14 cellular contexts compared by ENCODE assay signal in the genomic region with DNA sequence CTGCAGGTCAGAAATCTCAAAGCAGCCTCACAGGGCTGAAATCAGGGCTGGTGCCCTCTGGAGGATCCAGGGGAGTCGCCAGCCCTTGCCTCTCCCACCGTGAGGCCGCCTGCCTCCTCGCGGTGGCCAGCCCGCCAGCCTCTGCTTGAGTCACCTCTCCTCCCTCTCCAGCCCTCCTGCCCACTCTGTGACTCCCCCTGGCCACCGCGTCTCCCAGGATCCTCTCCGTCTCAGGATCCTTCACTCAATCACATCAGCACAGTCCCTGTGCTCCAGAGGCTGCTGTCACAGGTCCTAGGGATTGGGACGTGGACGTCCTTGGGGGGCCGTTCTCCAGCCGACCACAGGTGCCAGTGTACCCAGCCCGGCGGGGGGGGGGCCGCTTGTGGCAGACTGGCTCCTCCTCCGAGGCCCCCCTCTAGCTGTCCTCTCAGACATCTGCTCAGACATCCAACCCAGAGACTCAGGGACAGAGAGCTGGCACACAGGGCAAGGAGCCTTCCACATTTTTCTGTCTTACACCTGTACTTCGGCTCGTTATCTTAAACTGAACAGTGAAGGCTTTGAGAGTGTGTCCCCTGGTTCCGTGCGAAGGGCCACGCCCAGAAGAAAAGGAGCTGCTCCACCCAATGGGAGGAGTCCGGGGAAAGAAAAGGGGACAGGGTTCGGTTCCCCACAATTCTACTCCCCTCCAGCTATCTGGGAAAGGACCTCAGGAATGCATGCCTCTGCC. TPM values are rescaled to one million over a fixed set of nuclear protein-coding genes. Genes with fewer than 3 reads are reported as not detected.
A peak's percentile ranks its signal among the peaks of the same experiment; 100 is the strongest.
DNase-seq lines count a peak whose midpoint lies in the region; ATAC-seq and TF ChIP-seq lines count a peak whose summit lies in the region.
"Had no signal": no experiment of that assay in that cellular context is flagged by ENCODE, and none has a peak within 500 bp of the region (broad histone marks: within the 10 kb centered on the region; RNA-seq: fewer than 3 reads in every experiment).

No MANE protein-coding gene starts in this region.

- no peak overlapping the region for H4K8ac ChIP-seq in IMR-90 (ENCODE audit: low read depth in 2 of 2, low read length in 2 of 2)
- no peak overlapping the region for H4K8ac ChIP-seq in mesendoderm (ENCODE audit: low read depth, low read length)

- H3K4me3 Mint-ChIP-seq in Calu3 (ENCODE audit: low read depth, unreplicated experiment) = peak overlapping the region; percentile 27
- H3K4me3 Mint-ChIP-seq in activated naive CD4-positive, alpha-beta T cell treated with anti-CD3 and anti-CD28 coated beads, Interleukin-2, amount 10 ng/mL, durations not matched to agents 7 days and 5 days = no peak overlapping the region
- H3K4me3 Mint-ChIP-seq: activated T-cell treated with anti-CD3 and anti-CD28 coated beads, Interleukin-2, amount 50 U/mL, for 24 hours; natural killer cell treated with Interleukin-12 subunit alpha and Interleukin-12 subunit beta and Interleukin-15 and Interleukin-18, amount 100 ng/mL, for 72 hours had no signal

- H3K18ac ChIP-seq in IMR-90 (ENCODE audit: low read depth, low read length) (no peak overlapping the region), mesendoderm (ENCODE audit: low read length) (no peak overlapping the region)

- no peak overlapping the region for H3K4me2 ChIP-seq in IMR-90 (ENCODE audit: low read depth, low read length)
- H3K4me2 ChIP-seq in mesendoderm (ENCODE audit: low read length) = peak overlapping the region; percentile 18

- no peaks in the 10 kb centered on the region for H3K79me2 ChIP-seq in mesendoderm (ENCODE audit: control insufficient read depth, insufficient read depth, low read length)

- no peak for TF ChIP-seq POLR2A in IMR-90 (IDR thresholded peaks at IDR 0.05; ENCODE audit: low read depth, low read length)
- TF ChIP-seq POLR2A in body of pancreas (IDR thresholded peaks at IDR 0.05) = no peak

- H3K27ac ChIP-seq in IMR-90 (ENCODE audit: insufficient read depth, low read length) = no peak overlapping the region
- H3K27ac ChIP-seq in body of pancreas = no peak overlapping the region
- no peak overlapping the region for H3K27ac ChIP-seq in mesendoderm (ENCODE audit: low read depth, low read length)
- H3K27ac ChIP-seq: coronary artery had no signal

- H3K4ac ChIP-seq in IMR-90 (ENCODE audit: low read depth, low read length) (no peak overlapping the region), mesendoderm (ENCODE audit: low read depth, low read length) (no peak overlapping the region)

- H2BK5ac ChIP-seq in IMR-90 (ENCODE audit: low read depth, low read length, poor library complexity, severe bottlenecking) (no peak overlapping the region), mesendoderm (ENCODE audit: low read length) (no peak overlapping the region)

- in situ Hi-C loops in IMR-90 (cut with MboI; ENCODE audit: low sequenced_read_pairs) = no loop called here

- H3K79me1 ChIP-seq in IMR-90 (ENCODE audit: low read depth in 1 of 2, low read length in 2 of 2) (no peaks in the 10 kb centered on the region), mesendoderm (ENCODE audit: low read length) (no peaks in the 10 kb centered on the region)

- peaks cover 8% of the 10 kb centered on the region for H3K4me1 Mint-ChIP-seq in Calu3 (ENCODE audit: low read depth, unreplicated experiment)
- H3K4me1 Mint-ChIP-seq in activated naive CD4-positive, alpha-beta T cell treated with anti-CD3 and anti-CD28 coated beads, Interleukin-2, amount 10 ng/mL, durations not matched to agents 7 days and 5 days = peaks cover 7% of the 10 kb centered on the region

- BruUV-seq in Calu3 (replicated peaks; lab: Mats Ljungman, UMichigan) (no TSS peak), IMR-90 (replicated peaks; lab: Mats Ljungman, UMichigan) (no TSS peak)

- DNase-seq in Calu3 = peak; percentile 61
- peak; percentile 8 for DNase-seq in IMR-90
- peak in 2 of 4 donors; percentile 41 to 45 for DNase-seq in body of pancreas
- peak; percentile 86 for DNase-seq in mesendoderm
- no peak for DNase-seq in stimulated activated naive CD4-positive, alpha-beta T cell (lab: John Stamatoyannopoulos, UW)
- no peak for DNase-seq in NCI-H1105 (lab: John Stamatoyannopoulos, UW)
- no peak for DNase-seq in activated naive CD4-positive, alpha-beta T cell treated with anti-CD3 and anti-CD28 coated beads, Interleukin-2, amount 10 ng/mL, durations not matched to agents 7 days and 5 days
- DNase-seq: activated T-cell treated with anti-CD3 and anti-CD28 coated beads, Interleukin-2, amount 50 U/mL, for 24 hours; GOT3; NCI-H446; stimulated activated CD4-positive, alpha-beta T cell treated with anti-CD3 and anti-CD28 coated beads, Interleukin-4, amount 100 ng/mL, for 24 hours had no signal

- H4K91ac ChIP-seq in IMR-90 (ENCODE audit: insufficient read depth, low read depth, low read length) = no peak overlapping the region

- no peaks in the 10 kb centered on the region for H3K9me3 Mint-ChIP-seq in Calu3 (ENCODE audit: low read depth, unreplicated experiment)
- no peaks in the 10 kb centered on the region for H3K9me3 Mint-ChIP-seq in activated naive CD4-positive, alpha-beta T cell treated with anti-CD3 and anti-CD28 coated beads, Interleukin-2, amount 10 ng/mL, durations not matched to agents 7 days and 5 days
- H3K9me3 Mint-ChIP-seq: activated T-cell treated with anti-CD3 and anti-CD28 coated beads, Interleukin-2, amount 50 U/mL, for 24 hours; natural killer cell treated with Interleukin-12 subunit alpha and Interleukin-12 subunit beta and Interleukin-15 and Interleukin-18, amount 100 ng/mL, for 72 hours had no signal

- H3K27me3 ChIP-seq in IMR-90 (ENCODE audit: control insufficient read depth, insufficient read depth, low read length) (peaks cover 46% of the 10 kb centered on the region), body of pancreas (peaks cover 0 to 3% of the 10 kb centered on the region in 2 donors), mesendoderm (ENCODE audit: insufficient read depth, low read length, poor library complexity) (no peaks in the 10 kb centered on the region)

- H3K4me1 ChIP-seq in IMR-90 (ENCODE audit: control insufficient read depth, insufficient read depth, low read length) (no peaks in the 10 kb centered on the region), body of pancreas (no peaks in the 10 kb centered on the region), mesendoderm (ENCODE audit: control insufficient read depth, low read depth, low read length) (no peaks in the 10 kb centered on the region)

- H2AFZ ChIP-seq in IMR-90 (replicated peaks; ENCODE audit: low read length, poor library complexity) = no peak overlapping the region

- H3K56ac ChIP-seq in IMR-90 (ENCODE audit: extremely low read depth, insufficient read depth, low read length) (no peak overlapping the region), mesendoderm (ENCODE audit: low read length) (no peak overlapping the region)

- H3K23ac ChIP-seq in IMR-90 (ENCODE audit: low read depth, low read length) = no peak overlapping the region; the same call in 1 of the 2 replicates
- H3K23ac ChIP-seq in mesendoderm (ENCODE audit: low read length) = no peak overlapping the region

- peaks cover 6% of the 10 kb centered on the region for H3K36me3 Mint-ChIP-seq in Calu3 (ENCODE audit: insufficient read depth, unreplicated experiment)
- no peaks in the 10 kb centered on the region for H3K36me3 Mint-ChIP-seq in activated naive CD4-positive, alpha-beta T cell treated with anti-CD3 and anti-CD28 coated beads, Interleukin-2, amount 10 ng/mL, durations not matched to agents 7 days and 5 days
- H3K36me3 Mint-ChIP-seq: natural killer cell treated with Interleukin-12 subunit alpha and Interleukin-12 subunit beta and Interleukin-15 and Interleukin-18, amount 100 ng/mL, for 72 hours had no signal

- intact Hi-C loops in Calu3 (cut with micrococcal nuclease; ENCODE audit: unreplicated experiment) (no loop called here), IMR-90 (cut with micrococcal nuclease) (no loop called here), body of pancreas (cut with DNase I) (no loop called here)

- H2BK120ac ChIP-seq in IMR-90 (ENCODE audit: low read depth, low read length) (no peak overlapping the region), mesendoderm (ENCODE audit: low read depth, low read length) (no peak overlapping the region)

- TF ChIP-seq RAD21 in IMR-90 (IDR thresholded peaks at IDR 0.05; ENCODE audit: low read length) = no peak

- POLR2A ChIA-PET in IMR-90 (lab: Charles Lee; ENCODE audit: unreplicated experiment) = no interaction called here

- no peak overlapping the region for H2BK15ac ChIP-seq in IMR-90 (ENCODE audit: low read depth, low read length)
- H2BK15ac ChIP-seq in mesendoderm (replicated peaks; ENCODE audit: low read depth) = no peak overlapping the region

- H3K9me3 ChIP-seq in IMR-90 (ENCODE audit: control insufficient read depth, insufficient read depth, low read length) (no peaks in the 10 kb centered on the region; the same call in 1 of the 2 replicates), body of pancreas (no peaks in the 10 kb centered on the region)

- no peaks in the 10 kb centered on the region for H4K20me1 ChIP-seq in IMR-90 (ENCODE audit: insufficient read depth, low read length)

- CTCF ChIA-PET in Calu3 (lab: Charles Lee) (interaction anchor here (0.8 kb wide), 1 partner anchor 9 kb away, joined by 3 read pairs; no protein-coding TSS in a partner anchor), IMR-90 (lab: Yijun Ruan, JAX) (no interaction called here)
- CTCF ChIA-PET in activated naive CD4-positive, alpha-beta T cell treated with anti-CD3 and anti-CD28 coated beads, Interleukin-2, amount 10 ng/mL, durations not matched to agents 7 days and 5 days (lab: Charles Lee) = interaction anchor here (1.2 kb wide), 1 partner anchor 131 kb away, joined by 7 read pairs; no protein-coding TSS in a partner anchor

- H4K5ac ChIP-seq in IMR-90 (ENCODE audit: low read depth, low read length) = no peak overlapping the region
- H4K5ac ChIP-seq in mesendoderm (ENCODE audit: low read length) = no peak overlapping the region

- dilution Hi-C loops in IMR-90 (cut with HindIII; ENCODE audit: low sequenced_read_pairs, unreplicated experiment) = no loop called here

- H3K27ac Mint-ChIP-seq in Calu3 (ENCODE audit: unreplicated experiment) = no peak overlapping the region
- H3K27ac Mint-ChIP-seq in activated naive CD4-positive, alpha-beta T cell treated with anti-CD3 and anti-CD28 coated beads, Interleukin-2, amount 10 ng/mL, durations not matched to agents 7 days and 5 days = no peak overlapping the region
- H3K27ac Mint-ChIP-seq: activated T-cell treated with anti-CD3 and anti-CD28 coated beads, Interleukin-2, amount 50 U/mL, for 24 hours; natural killer cell treated with Interleukin-12 subunit alpha and Interleukin-12 subunit beta and Interleukin-15 and Interleukin-18, amount 100 ng/mL, for 72 hours had no signal

- H3K9me1 ChIP-seq in IMR-90 (ENCODE audit: insufficient read depth, low read length) = no peaks in the 10 kb centered on the region

- H3K9ac ChIP-seq in IMR-90 (ENCODE audit: low read depth, low read length) = no peak overlapping the region
- H3K9ac ChIP-seq in mesendoderm (ENCODE audit: low read length) = peak overlapping the region; percentile 13

- TF ChIP-seq CTCF in Calu3 (IDR thresholded peaks at IDR 0.05; ENCODE audit: unreplicated experiment) (no peak), IMR-90 (conservative IDR thresholded peaks at IDR 0.05; ENCODE audit: low read depth, low read length) (peak; percentile 25), body of pancreas (IDR thresholded peaks at IDR 0.05) (peak in 2 of 7 experiments; percentile 10 to 19)

- H3K14ac ChIP-seq in IMR-90 (replicated peaks; ENCODE audit: low read depth, low read length) = no peak overlapping the region

- no peaks in the 10 kb centered on the region for H3K36me3 ChIP-seq in IMR-90 (ENCODE audit: control insufficient read depth, insufficient read depth, low read length)
- H3K36me3 ChIP-seq in body of pancreas (replicated peaks in 1 of 2; ENCODE audit: insufficient read depth in 1 of 2, low read depth in 2 of 2) = no peaks in the 10 kb centered on the region
- H3K36me3 ChIP-seq in mesendoderm (ENCODE audit: control insufficient read depth, insufficient read depth, low read length) = no peaks in the 10 kb centered on the region

- peak; percentile 65; the same call in 1 of the 2 replicates for ATAC-seq in IMR-90 (ENCODE audit: low read depth)
- peak; percentile 72 for ATAC-seq in body of pancreas
- no peak for ATAC-seq in HG03280 (IDR thresholded peaks at IDR 0.05; ENCODE audit: unreplicated experiment)

- no peak overlapping the region for H3K4me3 ChIP-seq in IMR-90 (ENCODE audit: insufficient read depth, low read depth, low read length)
- no peak overlapping the region for H3K4me3 ChIP-seq in body of pancreas
- H3K4me3 ChIP-seq in mesendoderm (ENCODE audit: low read length) = no peak overlapping the region
- H3K4me3 ChIP-seq: coronary artery had no signal

- no peak overlapping the region for H2AK9ac ChIP-seq in IMR-90 (replicated peaks; ENCODE audit: low read depth, low read length, poor library complexity)

- no peak overlapping the region for H2BK20ac ChIP-seq in IMR-90 (ENCODE audit: low read depth, low read length)

- H2AK5ac ChIP-seq in IMR-90 (ENCODE audit: low read depth, low read length) (no peak overlapping the region), mesendoderm (ENCODE audit: low read length) (no peak overlapping the region)

- peaks cover 17% of the 10 kb centered on the region for H3K27me3 Mint-ChIP-seq in Calu3 (ENCODE audit: unreplicated experiment)
- peaks cover 21% of the 10 kb centered on the region for H3K27me3 Mint-ChIP-seq in activated naive CD4-positive, alpha-beta T cell treated with anti-CD3 and anti-CD28 coated beads, Interleukin-2, amount 10 ng/mL, durations not matched to agents 7 days and 5 days
- H3K27me3 Mint-ChIP-seq: activated T-cell treated with anti-CD3 and anti-CD28 coated beads, Interleukin-2, amount 50 U/mL, for 24 hours had no signal

- WGBS in IMR-90 (ENCODE audit: extremely low coverage in 2 of 2, insufficient read length in 1 of 2), 2 experiments = no CpG with 5 or more reads among the region's 24 CpGs
- 37 to 38% methylated on average over 17 to 24 of the region's 24 CpGs for WGBS in body of pancreas, 2 donors
- no CpG with 5 or more reads among the region's 24 CpGs for WGBS in mesendoderm (ENCODE audit: extremely low coverage, insufficient coverage, low lambda C conversion rate)

RNA-seq across cellular contexts. Expression of gene PPP2R2D, which starts 9.4 kb away (rescaled TPM):
- total RNA-seq in Calu3 (2022) = 17.2 and 23.7 TPM in 2 replicates
- 21.1 and 23.8 TPM in 2 replicates for total RNA-seq in IMR-90 (2012; rRNA removed)
- polyA plus RNA-seq in IMR-90 (2012; rRNA removed) = 22.8 and 23.3 TPM in 2 replicates
- polyA plus RNA-seq in IMR-90 (2012; cell fraction: cytosol; rRNA removed) = 16.2 and 18.1 TPM in 2 replicates
- 34.7 and 54.8 TPM in 2 replicates for polyA plus RNA-seq in IMR-90 (2012; cell fraction: nucleus; rRNA removed; ENCODE audit: low replicate concordance)
- 10 to 100 TPM; 43.1 to 52.4 TPM for total RNA-seq in body of pancreas
- polyA plus RNA-seq in mesendoderm (2013, experiment 1 of 2) = 28.9 TPM
- 30.4 TPM for polyA plus RNA-seq in mesendoderm (2013, experiment 2 of 2)

Comparison
In these comparisons a context has a peak if more than half of its experiments do, and no peak if none do; other contexts are left out.
1. DNase-seq: peak in Calu3 (single experiment), IMR-90 (single experiment) and mesendoderm (single experiment); none in stimulated activated naive CD4-positive, alpha-beta T cell (0 of 6), NCI-H1105 (single experiment) and activated naive CD4-positive, alpha-beta T cell treated with anti-CD3 and anti-CD28 coated beads, Interleukin-2, amount 10 ng/mL, durations not matched to agents 7 days and 5 days (single experiment).